Comparison of ENCODE assay signal across 10 cellular contexts in genomic region chr5:94830520-94830919, GRCh38.
DNase-seq lines count a peak whose midpoint lies in the region; ATAC-seq, FAIRE-seq and TF ChIP-seq lines count a peak whose summit lies in the region.
"Had no signal": no experiment of that assay in that cellular context is flagged by ENCODE, and none has a peak within 500 bp of the region (broad histone marks: within the 10 kb centered on the region; RNA-seq: fewer than 3 reads in every experiment).

No MANE protein-coding gene starts in this region.

- no peaks in the 10 kb centered on the region for H3F3A ChIP-seq in SK-N-SH (replicated peaks; ENCODE audit: insufficient read depth)

- peak; percentile 55 for TF ChIP-seq CTCF in SK-N-SH (IDR thresholded peaks at IDR 0.05)
- peak; percentile 33 for TF ChIP-seq CTCF in bronchial epithelial cell (IDR thresholded peaks at IDR 0.05; ENCODE audit: insufficient read depth, low read length, severe bottlenecking)
- TF ChIP-seq CTCF in retinal pigment epithelial cell (conservative IDR thresholded peaks at IDR 0.05; ENCODE audit: low read depth, low read length), result peak; percentile 58

- H4K20me1 ChIP-seq in SK-N-SH (ENCODE audit: insufficient read depth), result no peaks in the 10 kb centered on the region

- TF ChIP-seq EP300 in SK-N-SH (IDR thresholded peaks at IDR 0.05; ENCODE audit: borderline replicate concordance in 1 of 2, low read depth in 1 of 2, low read length in 1 of 2), result no peak

- FAIRE-seq in bronchial epithelial cell (lab: Jason Lieb, UNC), result no peak

- H3K27ac Mint-ChIP-seq in stimulated activated naive CD8-positive, alpha-beta T cell treated with anti-CD3 and anti-CD28 coated beads, Interleukin-15, amount 100 ng/mL, for 72 hours, result no peak overlapping the region

- POLR2A ChIA-PET in SK-N-SH (lab: Yijun Ruan, JAX), result no interaction called here

- no peaks in the 10 kb centered on the region for H3K79me2 ChIP-seq in SK-N-SH (ENCODE audit: insufficient read depth)

- H3K27me3 ChIP-seq in SK-N-SH (ENCODE audit: insufficient read depth), result no peaks in the 10 kb centered on the region
- H3K27me3 ChIP-seq in bronchial epithelial cell (ENCODE audit: control insufficient read depth, insufficient read depth, low read length), result peaks cover 1% of the 10 kb centered on the region

- H3K9me3 ChIP-seq in SK-N-SH, result no peaks in the 10 kb centered on the region

- H3K9me3 Mint-ChIP-seq in stimulated activated naive CD8-positive, alpha-beta T cell treated with anti-CD3 and anti-CD28 coated beads, Interleukin-15, amount 100 ng/mL, for 72 hours, result no peaks in the 10 kb centered on the region

- no peak overlapping the region for H3K4me3 ChIP-seq in SK-N-SH (ENCODE audit: low read depth in 2 of 2, low read length in 1 of 2)
- no peak overlapping the region for H3K4me3 ChIP-seq in bronchial epithelial cell (ENCODE audit: low read depth, low read length)
- no peak overlapping the region for H3K4me3 ChIP-seq in retinal pigment epithelial cell (ENCODE audit: low read length)

- no peaks in the 10 kb centered on the region for H3K9me2 ChIP-seq in SK-N-SH

- no peaks in the 10 kb centered on the region for H3K4me1 ChIP-seq in SK-N-SH (ENCODE audit: control insufficient read depth in 1 of 2, insufficient read depth in 2 of 2, low read depth in 1 of 2, low read length in 1 of 2)

- no peak overlapping the region for H2AFZ ChIP-seq in SK-N-SH (ENCODE audit: low read depth)

- H3K4me1 Mint-ChIP-seq in stimulated activated naive CD8-positive, alpha-beta T cell treated with anti-CD3 and anti-CD28 coated beads, Interleukin-15, amount 100 ng/mL, for 72 hours, result no peaks in the 10 kb centered on the region

- DNase-seq in SK-N-SH (peak; percentile 11), bronchial epithelial cell (ENCODE audit: low read depth) (peak; percentile 33), retinal pigment epithelial cell (ENCODE audit: low read depth) (no peak), DMS153 (lab: John Stamatoyannopoulos, UW) (no peak)
- DNase-seq in stimulated activated naive CD8-positive, alpha-beta T cell treated with anti-CD3 and anti-CD28 coated beads, Interleukin-15, amount 100 ng/mL, for 72 hours, result no peak
- DNase-seq: C1 segment of cervical spinal cord, retina had no signal

- H3K9ac ChIP-seq in SK-N-SH, result no peak overlapping the region

- CTCF ChIA-PET in SK-N-SH (lab: Yijun Ruan, JAX), result interaction anchor here (0.9 to 3.5 kb wide), 5 partner anchors 9 to 53 kb away, joined by 3 to 17 read pairs (median 10); no protein-coding TSS in a partner anchor

- H3K36me3 ChIP-seq in SK-N-SH (replicated peaks in 1 of 2; ENCODE audit: control insufficient read depth in 1 of 2, insufficient read depth in 2 of 2, low read length in 1 of 2), result no peaks in the 10 kb centered on the region
- H3K36me3 ChIP-seq in bronchial epithelial cell (ENCODE audit: control insufficient read depth, insufficient read depth, low read length), result no peaks in the 10 kb centered on the region

- H3K27me3 Mint-ChIP-seq in stimulated activated naive CD8-positive, alpha-beta T cell treated with anti-CD3 and anti-CD28 coated beads, Interleukin-15, amount 100 ng/mL, for 72 hours, result peaks cover 12% of the 10 kb centered on the region

- no peak overlapping the region for H3K4me2 ChIP-seq in SK-N-SH

- WGBS in SK-N-SH (ENCODE audit: low lambda C conversion rate), result 47% methylated on average over 2 of the region's 2 CpGs

- no peak overlapping the region for H3K27ac ChIP-seq in SK-N-SH (ENCODE audit: low read depth in 2 of 2, low read length in 1 of 2)

- ATAC-seq in SK-N-SH treated with all-trans-retinoic acid at 6 μM for 48 hours (no peak), HG03342 (IDR thresholded peaks at IDR 0.05; ENCODE audit: unreplicated experiment) (peak; percentile 65), GM18511 (IDR thresholded peaks at IDR 0.05; ENCODE audit: unreplicated experiment) (no peak)
- no peak for ATAC-seq in stimulated activated naive CD8-positive, alpha-beta T cell treated with anti-CD3 and anti-CD28 coated beads, Interleukin-15, amount 100 ng/mL, for 72 hours

- TF ChIP-seq RAD21 in SK-N-SH (IDR thresholded peaks at IDR 0.05; ENCODE audit: low read length), result peak; percentile 29; the same call in 1 of the 2 replicates

- no peak overlapping the region for H3K4me3 Mint-ChIP-seq in stimulated activated naive CD8-positive, alpha-beta T cell treated with anti-CD3 and anti-CD28 coated beads, Interleukin-15, amount 100 ng/mL, for 72 hours

TF ChIP-seq in SK-N-SH, 30 proteins besides CTCF, POLR2A, EP300 and RAD21:
- TF ChIP-seq MXI1 (IDR thresholded peaks at IDR 0.05; ENCODE audit: low read depth, low read length), result no peak

TF ChIP-seq in SK-N-SH treated with all-trans-retinoic acid at 6 μM for 48 hours, 23 proteins besides CTCF, POLR2A, EP300 and RAD21:
- TF ChIP-seq ISL1 (CRISPR knock-in tag; IDR thresholded peaks at IDR 0.05) (no peak), ESRRG (CRISPR knock-in tag; IDR thresholded peaks at IDR 0.05) (no peak), ZC3H10 (CRISPR knock-in tag; IDR thresholded peaks at IDR 0.05) (no peak), ZNF70 (CRISPR knock-in tag; IDR thresholded peaks at IDR 0.05) (no peak), PATZ1 (CRISPR knock-in tag; IDR thresholded peaks at IDR 0.05; ENCODE audit: borderline replicate concordance) (no peak), ZFP3 (CRISPR knock-in tag; IDR thresholded peaks at IDR 0.05) (no peak), ZFP30 (CRISPR knock-in tag; IDR thresholded peaks at IDR 0.05) (no peak), PPARA (CRISPR knock-in tag; IDR thresholded peaks at IDR 0.05; ENCODE audit: borderline replicate concordance) (no peak), CSDC2 (CRISPR knock-in tag; IDR thresholded peaks at IDR 0.05) (no peak), GLIS3 (CRISPR knock-in tag; IDR thresholded peaks at IDR 0.05) (no peak), RARB (CRISPR knock-in tag; IDR thresholded peaks at IDR 0.05) (no peak), CSRNP3 (CRISPR knock-in tag; IDR thresholded peaks at IDR 0.05) (no peak), ZNF565 (CRISPR knock-in tag; conservative IDR thresholded peaks at IDR 0.05; ENCODE audit: low read depth) (no peak), TOX (CRISPR knock-in tag; IDR thresholded peaks at IDR 0.05; ENCODE audit: borderline replicate concordance) (no peak), SNAI2 (CRISPR knock-in tag; IDR thresholded peaks at IDR 0.05) (no peak), OSR1 (CRISPR knock-in tag; IDR thresholded peaks at IDR 0.05) (no peak), ARNTL (CRISPR knock-in tag; IDR thresholded peaks at IDR 0.05; ENCODE audit: borderline replicate concordance, low read depth) (no peak), ZNF8 (CRISPR knock-in tag; IDR thresholded peaks at IDR 0.05) (no peak), TCF4 (CRISPR knock-in tag; IDR thresholded peaks at IDR 0.05; ENCODE audit: borderline replicate concordance) (no peak), BACH2 (CRISPR knock-in tag; IDR thresholded peaks at IDR 0.05; ENCODE audit: borderline replicate concordance) (no peak)
TF ChIP-seq in SK-N-SH treated with all-trans-retinoic acid at 6 μM for 48 hours: peak in this region for 0.

Comparison
In these comparisons a context has a peak if more than half of its experiments do, and no peak if none do; other contexts are left out.
1. DNase-seq: peak in SK-N-SH (single experiment) and bronchial epithelial cell (single experiment); none in retinal pigment epithelial cell (single experiment), DMS153 (single experiment) and stimulated activated naive CD8-positive, alpha-beta T cell treated with anti-CD3 and anti-CD28 coated beads, Interleukin-15, amount 100 ng/mL, for 72 hours (0 of 2).
2. Peak in every context shown above with its lines, with median percentiles within 50 percentile points of each other: CTCF ChIP-seq.